8 cellular contexts compared by ENCODE assay signal in the genomic region with DNA sequence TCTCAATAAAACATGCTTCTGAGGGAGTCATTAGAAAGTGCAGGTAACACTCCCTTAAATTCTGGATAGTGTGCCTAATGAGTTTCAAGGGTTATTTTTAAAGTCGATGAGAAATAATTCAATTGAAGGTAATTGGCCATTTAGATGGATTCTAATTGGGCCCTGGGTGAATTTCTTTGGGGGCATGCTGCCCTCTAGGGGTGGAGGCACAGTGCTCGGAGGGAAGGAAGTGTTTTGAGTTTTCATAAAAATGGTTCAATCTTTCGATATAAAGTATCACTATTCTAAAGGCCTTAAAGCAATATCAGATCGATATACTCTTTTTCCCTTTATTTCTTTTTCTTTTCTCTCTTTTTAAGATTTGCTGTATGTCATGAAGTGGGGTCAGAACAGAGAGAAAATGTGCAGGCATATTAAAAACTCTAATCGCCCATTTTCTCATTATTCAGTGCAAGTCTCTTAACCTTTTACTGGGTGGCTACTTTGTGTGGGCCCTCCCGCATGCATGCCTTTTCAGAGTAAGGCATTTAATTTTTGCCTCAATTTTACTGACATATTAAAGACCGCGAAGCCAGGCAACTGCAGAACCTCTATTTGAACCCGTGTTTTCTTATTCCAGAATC. TPM values are rescaled to one million over a fixed set of nuclear protein-coding genes. Genes with fewer than 3 reads are reported as not detected.
DNase-seq lines count a peak whose midpoint lies in the region; ATAC-seq, FAIRE-seq and TF ChIP-seq lines count a peak whose summit lies in the region.

No MANE protein-coding gene starts in this region.

- no peak overlapping the region for H3K4me2 ChIP-seq in GM12878 (ENCODE audit: control insufficient read depth, insufficient read depth)

- TF ChIP-seq CTCF in GM20000 (IDR thresholded peaks at IDR 0.05; ENCODE audit: extremely low read depth, missing control alignments) = peak; percentile 60
- TF ChIP-seq CTCF in GM12878 (IDR thresholded peaks at IDR 0.05 in 2 of 3, conservative IDR thresholded peaks at IDR 0.05 in 1 of 3; ENCODE audit: control insufficient read depth in 2 of 3, extremely low read depth in 1 of 3, insufficient read depth in 1 of 3, low read depth in 3 of 3, low read length in 3 of 3) = peak; percentile 65 to 74 (median 71)
- TF ChIP-seq CTCF in lower lobe of right lung (IDR thresholded peaks at IDR 0.05) = peak; percentile 72

- POLR2A ChIA-PET in GM12878 (lab: Charles Lee) = no interaction called here

- no peaks in the 10 kb centered on the region for H3K27me3 ChIP-seq in GM12878 (replicated peaks in 1 of 2; ENCODE audit: control insufficient read depth in 2 of 2, insufficient read depth in 2 of 2, low read length in 1 of 2)
- H3K27me3 ChIP-seq in lower lobe of right lung (ENCODE audit: low read depth) = no peaks in the 10 kb centered on the region

- H3K27ac ChIP-seq in GM12878 (ENCODE audit: control insufficient read depth, insufficient read depth) (no peak overlapping the region), lower lobe of right lung (no peak overlapping the region)

- in situ Hi-C loops in GM12878 (cut with MboI) = loop anchor here (10.0 kb wide), 2 partner anchors 598 to 672 kb away; no protein-coding TSS in a partner anchor

- SMC1A ChIA-PET in GM12878 (lab: Charles Lee; ENCODE audit: uncharacterized antibody, unreplicated experiment) = interaction anchor here (0.7 to 1.1 kb wide), 2 partner anchors 41 to 67 kb away, joined by 3 read pairs; no protein-coding TSS in a partner anchor

- H2AFZ ChIP-seq in GM12878 (ENCODE audit: control insufficient read depth, low read depth, low read length) = no peak overlapping the region

- H4K20me1 ChIP-seq in GM12878 (ENCODE audit: control insufficient read depth, insufficient read depth) = no peaks in the 10 kb centered on the region

- RAD21 ChIA-PET in GM12878 (lab: Charles Lee; ENCODE audit: unreplicated experiment) = interaction anchor here (4.9 kb wide), 1 partner anchor 385 kb away, joined by 62 read pairs; no protein-coding TSS in a partner anchor

- peak; percentile 4 for DNase-seq in CD1c-positive myeloid dendritic cell (ENCODE audit: extremely low spot score)
- peak; percentile 50 for DNase-seq in GM20000 (ENCODE audit: low spot score)
- peak; percentile 68 to 75 for DNase-seq in NCI-H446 (lab: John Stamatoyannopoulos, UW)
- DNase-seq in GM12878 (ENCODE audit: low read depth, low spot score) = no peak
- no peak for DNase-seq in lower lobe of right lung

- H3K36me3 ChIP-seq in GM12878 (ENCODE audit: control insufficient read depth in 2 of 2, insufficient read depth in 2 of 2, low read length in 1 of 2) (no peaks in the 10 kb centered on the region), lower lobe of right lung (no peaks in the 10 kb centered on the region)

- TF ChIP-seq POLR2A in GM12878 (IDR thresholded peaks at IDR 0.05; ENCODE audit: low read depth, low read length) = no peak

- no peak overlapping the region for H3K9ac ChIP-seq in GM12878 (ENCODE audit: control insufficient read depth, insufficient read depth, low read length)

- no peak for FAIRE-seq in GM12878 (lab: Jason Lieb, UNC)

- H3K9me3 ChIP-seq in GM12878 (replicated peaks; ENCODE audit: control insufficient read depth, insufficient read depth, low read length) (no peaks in the 10 kb centered on the region), lower lobe of right lung (no peaks in the 10 kb centered on the region)

- WGBS in GM12878 (ENCODE audit: insufficient coverage, insufficient replicate concordance, low lambda C conversion rate, missing lambda C conversion rate) = 24% methylated on average over 9 of the region's 9 CpGs

- intact Hi-C loops in GM12878 (cut with micrococcal nuclease; ENCODE audit: unreplicated experiment) (loop anchor here (1.0 kb wide), 1 partner anchor 487 kb away; no protein-coding TSS in a partner anchor), lower lobe of right lung (cut with DNase I) (no loop called here)

- CTCF ChIA-PET in GM12878 (lab: Yijun Ruan, JAX) = interaction anchor here (0.7 to 4.9 kb wide), 8 partner anchors 31 to 1293 kb away, joined by 3 to 134 read pairs (median 6); no protein-coding TSS in a partner anchor

- BruUV-seq in GM12878 (replicated peaks; lab: Mats Ljungman, UMichigan) = no TSS peak

- no peak for TF ChIP-seq EP300 in GM12878 (IDR thresholded peaks at IDR 0.05; ENCODE audit: borderline replicate concordance in 1 of 2, control insufficient read depth in 1 of 2, low read depth in 2 of 2, low read length in 2 of 2)

- H3K4me1 ChIP-seq in GM12878 (ENCODE audit: control insufficient read depth, insufficient read depth, low read length) (no peaks in the 10 kb centered on the region), lower lobe of right lung (no peaks in the 10 kb centered on the region)

- peak; percentile 75 for ATAC-seq in GM12878
- peak in 1 of 2 donors; percentile 60 for ATAC-seq in lower lobe of right lung
- no peak for ATAC-seq in HG02623 (IDR thresholded peaks at IDR 0.05; ENCODE audit: unreplicated experiment)
- no peak for ATAC-seq in HG02870 (IDR thresholded peaks at IDR 0.05; ENCODE audit: unreplicated experiment)
- ATAC-seq in GM21381 (IDR thresholded peaks at IDR 0.05; ENCODE audit: unreplicated experiment) = no peak

- TF ChIP-seq RAD21 in GM12878 (IDR thresholded peaks at IDR 0.05; ENCODE audit: insufficient read depth, low read depth, low read length) = peak; percentile 62

- H3K79me2 ChIP-seq in GM12878 (ENCODE audit: control insufficient read depth, insufficient read depth, low read length) = no peaks in the 10 kb centered on the region

- no peak overlapping the region for H3K4me3 ChIP-seq in GM12878
- H3K4me3 ChIP-seq in lower lobe of right lung = no peak overlapping the region

TF ChIP-seq in GM12878, 131 proteins besides CTCF, POLR2A, EP300 and RAD21:
- TF ChIP-seq, protein P1, sequence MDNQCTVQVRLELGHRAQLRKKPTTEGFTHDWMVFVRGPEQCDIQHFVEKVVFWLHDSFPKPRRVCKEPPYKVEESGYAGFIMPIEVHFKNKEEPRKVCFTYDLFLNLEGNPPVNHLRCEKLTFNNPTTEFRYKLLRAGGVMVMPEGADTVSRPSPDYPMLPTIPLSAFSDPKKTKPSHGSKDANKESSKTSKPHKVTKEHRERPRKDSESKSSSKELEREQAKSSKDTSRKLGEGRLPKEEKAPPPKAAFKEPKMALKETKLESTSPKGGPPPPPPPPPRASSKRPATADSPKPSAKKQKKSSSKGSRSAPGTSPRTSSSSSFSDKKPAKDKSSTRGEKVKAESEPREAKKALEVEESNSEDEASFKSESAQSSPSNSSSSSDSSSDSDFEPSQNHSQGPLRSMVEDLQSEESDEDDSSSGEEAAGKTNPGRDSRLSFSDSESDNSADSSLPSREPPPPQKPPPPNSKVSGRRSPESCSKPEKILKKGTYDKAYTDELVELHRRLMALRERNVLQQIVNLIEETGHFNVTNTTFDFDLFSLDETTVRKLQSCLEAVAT (IDR thresholded peaks at IDR 0.05) = no peak
- TF ChIP-seq SMC3 (IDR thresholded peaks at IDR 0.05; ENCODE audit: borderline replicate concordance, low read length) = peak; percentile 36; the same call in 1 of the 2 replicates

RNA-seq across cellular contexts. Expression of a gene that starts 25.5 kb away (rescaled TPM):
- total RNA-seq in GM12878 (2013; cell fraction: nucleolus; rRNA removed) = not detected in 2 replicates
- total RNA-seq in GM12878 (2014; rRNA removed) = not detected in 2 replicates
- not detected in 2 replicates for total RNA-seq in GM12878 (2014; rRNA removed; fragmentation: Illumina TruSeq; extraction: Trizol)
- total RNA-seq in GM12878 (2021) = not detected in 2 replicates
- not detected for polyA plus RNA-seq in GM12878 (2011; ENCODE audit: low read depth)
- polyA plus RNA-seq in GM12878 (2011; rRNA removed) = not detected in 2 replicates
- polyA plus RNA-seq in GM12878 (2011; cell fraction: cytosol; rRNA removed) = not detected in 2 replicates
- not detected in 2 replicates for polyA plus RNA-seq in GM12878 (2011; cell fraction: nucleus; rRNA removed)
- polyA plus RNA-seq in GM12878 (2012) = not detected in 2 replicates
- not detected in 2 replicates for polyA plus RNA-seq in GM12878 (2014; fragmentation: Illumina TruSeq; extraction: Trizol)
- not detected for polyA plus RNA-seq in GM12878 (2014; fragmentation: Nextera tagmentation; extraction: Ambion mirVana)
- not detected in 2 replicates for polyA plus RNA-seq in GM12878 (2014; rRNA removed)
- not detected for polyA plus RNA-seq in GM12878 (2016; fragmentation: Nextera tagmentation; extraction: Ambion mirVana)
- polyA minus RNA-seq in GM12878 (2011; rRNA and poly(A)+ RNA removed) = not detected in 2 replicates
- not detected in 2 replicates for polyA minus RNA-seq in GM12878 (2011; cell fraction: cytosol; rRNA and poly(A)+ RNA removed)
- polyA minus RNA-seq in GM12878 (2011; cell fraction: nucleus; rRNA and poly(A)+ RNA removed) = not detected in 2 replicates
- total RNA-seq in lower lobe of right lung = 1.2 TPM

RNA-seq across cellular contexts. Expression of a gene that starts 36.9 kb away (rescaled TPM):
- not detected in 2 replicates for total RNA-seq in GM12878 (2013; cell fraction: nucleolus; rRNA removed)
- total RNA-seq in GM12878 (2014; rRNA removed) (not detected in 2 replicates), GM12878 (2014; rRNA removed; fragmentation: Illumina TruSeq; extraction: Trizol) (not detected in 2 replicates), GM12878 (2021) (not detected in 2 replicates), lower lobe of right lung (180 TPM)
- not detected for polyA plus RNA-seq in GM12878 (2011; ENCODE audit: low read depth)
- polyA plus RNA-seq in GM12878 (2011; rRNA removed) (not detected in 2 replicates), GM12878 (2014; fragmentation: Illumina TruSeq; extraction: Trizol) (0.03 TPM in 1 of 2 replicates, not detected in the other), GM12878 (2014; fragmentation: Nextera tagmentation; extraction: Ambion mirVana) (not detected), GM12878 (2014; rRNA removed) (not detected in 2 replicates), GM12878 (2016; fragmentation: Nextera tagmentation; extraction: Ambion mirVana) (not detected)
- polyA plus RNA-seq in GM12878 (2011; cell fraction: cytosol; rRNA removed) = not detected in 2 replicates
- polyA plus RNA-seq in GM12878 (2011; cell fraction: nucleus; rRNA removed) = not detected in 2 replicates
- polyA plus RNA-seq in GM12878 (2012) = not detected in 2 replicates
- polyA minus RNA-seq in GM12878 (2011; rRNA and poly(A)+ RNA removed) = not detected in 2 replicates
- polyA minus RNA-seq in GM12878 (2011; cell fraction: cytosol; rRNA and poly(A)+ RNA removed) = not detected in 2 replicates
- polyA minus RNA-seq in GM12878 (2011; cell fraction: nucleus; rRNA and poly(A)+ RNA removed) = not detected in 2 replicates

Comparison
In these comparisons a context has a peak if more than half of its experiments do, and no peak if none do; other contexts are left out.
1. DNase-seq: peak in CD1c-positive myeloid dendritic cell (single experiment), GM20000 (single experiment) and NCI-H446 (2 of 2); none in GM12878 (single experiment) and lower lobe of right lung (single experiment).
2. RNA of a gene that starts 36.9 kb away (total RNA-seq): 180 TPM in lower lobe of right lung (single experiment); not detected in GM12878; every median in the first group is over 100 times any median in the second.
3. Peak in every context shown above with its lines, with median percentiles within 50 percentile points of each other: CTCF ChIP-seq.